ENCODE assay signal across 9 cellular contexts in genomic region chr17:61389670-61390478, GRCh38. TPM values are rescaled to one million over a fixed set of nuclear protein-coding genes. Genes with fewer than 3 reads are reported as not detected.
DNase-seq lines count a peak whose midpoint lies in the region; ATAC-seq and TF ChIP-seq lines count a peak whose summit lies in the region.
"Had no signal": no experiment of that assay in that cellular context is flagged by ENCODE, and none has a peak within 500 bp of the region (broad histone marks: within the 10 kb centered on the region; RNA-seq: fewer than 3 reads in every experiment).

No MANE protein-coding gene starts in this region.

- H3K27me3 Mint-ChIP-seq in CD4-positive, alpha-beta memory T cell = peaks cover 2 to 9% of the 10 kb centered on the region in 2 donors

- POLR2A ChIA-PET in CD4-positive, alpha-beta memory T cell (lab: Charles Lee; ENCODE audit: partially characterized antibody) = no interaction called here

- intact Hi-C loops in CD4-positive, alpha-beta memory T cell (cut with micrococcal nuclease) = loop anchor here (5.0 kb wide), 1 partner anchor 668 kb away; no protein-coding TSS in a partner anchor

- no peaks in the 10 kb centered on the region for H3K36me3 ChIP-seq in neural cell (ENCODE audit: insufficient read depth, low read length)
- no peaks in the 10 kb centered on the region for H3K36me3 ChIP-seq in CD4-positive, alpha-beta memory T cell (ENCODE audit: insufficient read depth, low read length)

- no peaks in the 10 kb centered on the region for H3K9me3 ChIP-seq in neural cell (ENCODE audit: low read length)
- no peaks in the 10 kb centered on the region for H3K9me3 ChIP-seq in CD4-positive, alpha-beta memory T cell (ENCODE audit: control insufficient read depth in 1 of 2, low read length in 2 of 2)

- no peak for TF ChIP-seq EP300 in neural cell (conservative IDR thresholded peaks at IDR 0.05; ENCODE audit: poor library complexity, severe bottlenecking)

- no peaks in the 10 kb centered on the region for H3K9me2 ChIP-seq in neural cell (ENCODE audit: insufficient read depth, low read length)

- CTCF ChIA-PET in CD4-positive, alpha-beta memory T cell (lab: Charles Lee; ENCODE audit: partially characterized antibody) = interaction anchor here (0.7 to 3.1 kb wide), 12 partner anchors 8 to 669 kb away, joined by 3 to 13 read pairs (median 4); no protein-coding TSS in a partner anchor

- H3K4me1 Mint-ChIP-seq in CD4-positive, alpha-beta memory T cell = peaks cover 0 to 5% (median 0%) of the 10 kb centered on the region in 4 donors

- peaks cover 3 to 8% of the 10 kb centered on the region in 2 donors for H3K36me3 Mint-ChIP-seq in CD4-positive, alpha-beta memory T cell

- TF ChIP-seq CTCF in WI38 (IDR thresholded peaks at IDR 0.05; ENCODE audit: low read depth, low read length) (peak; percentile 94), neural cell (IDR thresholded peaks at IDR 0.05; ENCODE audit: poor library complexity, severe bottlenecking) (peak; percentile 51)

- peaks cover 3% of the 10 kb centered on the region for H3K4me1 ChIP-seq in CD4-positive, alpha-beta memory T cell (ENCODE audit: insufficient read depth, low read length)

- no peaks in the 10 kb centered on the region for H3K9me3 Mint-ChIP-seq in CD4-positive, alpha-beta memory T cell
- H3K9me3 Mint-ChIP-seq: central memory CD8-positive, alpha-beta T cell had no signal

- H3K9ac ChIP-seq in neural cell (ENCODE audit: low read length) = no peak overlapping the region

- no peak overlapping the region for H2AFZ ChIP-seq in neural cell (ENCODE audit: low read depth, low read length)

- peak; percentile 50 for TF ChIP-seq RAD21 in neural cell (conservative IDR thresholded peaks at IDR 0.05)

- H3K27ac Mint-ChIP-seq in CD4-positive, alpha-beta memory T cell = peak overlapping the region in 1 of 7 donors; percentile 2

- H4K20me1 ChIP-seq in neural cell (ENCODE audit: insufficient read depth) = no peaks in the 10 kb centered on the region

- peak; percentile 79 for DNase-seq in AG20443 (ENCODE audit: low spot score)
- no peak for DNase-seq in NCI-H2171 treated with DMSO at 0.1 percent for 48 hours (lab: John Stamatoyannopoulos, UW)
- no peak for DNase-seq in middle frontal gyrus (ENCODE audit: extremely low spot score, low spot score)
- no peak for DNase-seq in CD4-positive, alpha-beta memory T cell

- H3K27me3 ChIP-seq in neural cell (ENCODE audit: insufficient read depth, low read depth, low read length) = peaks cover 31% of the 10 kb centered on the region
- no peaks in the 10 kb centered on the region for H3K27me3 ChIP-seq in CD4-positive, alpha-beta memory T cell (ENCODE audit: insufficient read depth, low read length)

- H3K4me3 ChIP-seq in WI38 (ENCODE audit: low read depth, low read length) (no peak overlapping the region), neural cell (ENCODE audit: low read length) (no peak overlapping the region)
- no peak overlapping the region for H3K4me3 ChIP-seq in CD4-positive, alpha-beta memory T cell (ENCODE audit: low read length in 2 of 2)

- ATAC-seq in HG02885 (IDR thresholded peaks at IDR 0.05; ENCODE audit: poor library complexity, unreplicated experiment) (peak; percentile 39), esophagus mucosa (peak; percentile 38)

- H3K4me3 Mint-ChIP-seq in CD4-positive, alpha-beta memory T cell = no peak overlapping the region
- H3K4me3 Mint-ChIP-seq: central memory CD8-positive, alpha-beta T cell had no signal

- no peaks in the 10 kb centered on the region for H3F3A ChIP-seq in neural cell (ENCODE audit: insufficient read depth, low read length, poor library complexity, severe bottlenecking)

- no peak overlapping the region for H3K4me2 ChIP-seq in neural cell (ENCODE audit: low read length)

- no peaks in the 10 kb centered on the region for H3K79me2 ChIP-seq in neural cell (replicated peaks; ENCODE audit: insufficient read depth, low read length)

- no peak overlapping the region for H3K27ac ChIP-seq in neural cell (ENCODE audit: low read length)
- no peak overlapping the region for H3K27ac ChIP-seq in CD4-positive, alpha-beta memory T cell (ENCODE audit: low read depth, low read length)

TF ChIP-seq in neural cell, 6 proteins besides CTCF, POLR2A, EP300 and RAD21:
- TF ChIP-seq SMC3 (conservative IDR thresholded peaks at IDR 0.05; ENCODE audit: poor library complexity) (peak; percentile 55), POLR2AphosphoS5 (IDR thresholded peaks at IDR 0.05) (no peak)

RNA-seq across cellular contexts. Expression of gene TBX2, which starts 9.8 kb away (rescaled TPM):
- total RNA-seq in esophagus mucosa = 1.6 TPM
- not detected in 2 replicates for polyA plus RNA-seq in neural cell
- 0.12 TPM in 1 of 2 replicates, not detected in the other for polyA minus RNA-seq in neural cell
- total RNA-seq in CD4-positive, alpha-beta memory T cell = not detected
- not detected for polyA plus RNA-seq in CD4-positive, alpha-beta memory T cell
